Comparison of ENCODE assay signal across 1 cellular context in the genomic region with DNA sequence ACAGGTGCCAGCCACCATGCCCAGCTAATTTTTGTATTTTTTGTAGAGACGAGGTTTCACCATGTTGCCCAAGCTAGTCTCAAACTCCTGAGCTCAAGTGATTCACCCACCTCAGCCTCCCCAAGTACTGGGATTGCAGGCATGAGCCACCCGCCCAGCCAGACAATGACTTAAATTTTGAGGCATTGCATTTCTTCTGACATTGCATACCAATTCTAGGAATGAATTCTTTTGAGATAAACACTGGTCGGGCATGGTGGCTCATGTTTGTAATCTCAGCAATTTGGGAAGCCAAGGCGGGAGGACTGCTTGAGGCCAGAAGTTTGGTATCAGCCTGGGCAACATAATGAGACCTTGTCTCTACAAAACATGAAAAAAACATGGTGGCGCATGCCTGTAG.
TF ChIP-seq lines count a peak whose summit lies in the region.

No MANE protein-coding gene starts in this region.

TF ChIP-seq in IMR-90, 13 proteins besides CTCF, POLR2A, EP300 and RAD21:
- TF ChIP-seq SMC3 (IDR thresholded peaks at IDR 0.05; ENCODE audit: low read depth, low read length) (no peak), BHLHE40 (IDR thresholded peaks at IDR 0.05; ENCODE audit: low read depth, low read length) (0 out of 2 replicates have a peak, but pooled peaks have one; percentile 15), RCOR1 (IDR thresholded peaks at IDR 0.05; ENCODE audit: insufficient replicate concordance, low read length) (peak; percentile 41)
- TF ChIP-seq, protein P1, sequence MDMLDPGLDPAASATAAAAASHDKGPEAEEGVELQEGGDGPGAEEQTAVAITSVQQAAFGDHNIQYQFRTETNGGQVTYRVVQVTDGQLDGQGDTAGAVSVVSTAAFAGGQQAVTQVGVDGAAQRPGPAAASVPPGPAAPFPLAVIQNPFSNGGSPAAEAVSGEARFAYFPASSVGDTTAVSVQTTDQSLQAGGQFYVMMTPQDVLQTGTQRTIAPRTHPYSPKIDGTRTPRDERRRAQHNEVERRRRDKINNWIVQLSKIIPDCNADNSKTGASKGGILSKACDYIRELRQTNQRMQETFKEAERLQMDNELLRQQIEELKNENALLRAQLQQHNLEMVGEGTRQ (IDR thresholded peaks at IDR 0.05; ENCODE audit: low read depth, low read length), result no peak
